In the genomic region with DNA sequence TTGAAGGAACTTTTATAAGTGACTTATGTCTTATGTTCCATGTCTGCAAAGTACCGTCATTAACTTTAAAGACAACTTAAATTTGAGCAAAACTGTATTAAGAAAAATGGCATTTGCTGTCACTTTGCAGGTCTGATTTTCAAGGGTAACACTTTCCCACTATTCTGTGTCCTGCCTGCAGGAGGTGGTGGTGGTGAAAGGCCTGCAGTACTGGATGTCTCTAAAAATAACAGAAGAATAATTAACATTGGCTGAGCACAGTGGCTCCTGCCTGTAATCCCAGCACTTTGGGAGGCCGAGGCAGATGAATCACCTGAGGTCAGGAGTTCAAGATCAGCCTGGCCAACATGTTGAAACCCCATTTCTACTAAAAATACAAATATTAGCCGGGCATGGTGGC, we compare ENCODE assay signal across 13 cellular contexts. TPM values are rescaled to one million over a fixed set of nuclear protein-coding genes. Genes with fewer than 3 reads are reported as not detected.
DNase-seq lines count a peak whose midpoint lies in the region; ATAC-seq, FAIRE-seq and TF ChIP-seq lines count a peak whose summit lies in the region.
"Had no signal": no experiment of that assay in that cellular context is flagged by ENCODE, and none has a peak within 500 bp of the region (broad histone marks: within the 10 kb centered on the region; RNA-seq: fewer than 3 reads in every experiment).

No MANE protein-coding gene starts in this region.

- intact Hi-C loops in HCT116 (cut with micrococcal nuclease) (no loop called here), K562 (cut with micrococcal nuclease) (no loop called here), cardiac septum (cut with DNase I) (no loop called here), thyroid gland (cut with DNase I) (no loop called here)

- no TSS peak for BruUV-seq in HCT116 (replicated peaks; lab: Mats Ljungman, UMichigan)
- no TSS peak for BruUV-seq in K562 (replicated peaks; lab: Mats Ljungman, UMichigan)

- no peaks in the 10 kb centered on the region for H3K9me2 ChIP-seq in HCT116 (ENCODE audit: insufficient read depth)

- RAD21 ChIA-PET in HCT116 (lab: Charles Lee; ENCODE audit: low non-redundant PET in 1 of 2, low total read pairs in 2 of 2, uncharacterized antibody in 2 of 2, unreplicated experiment in 2 of 2), result no interaction called here

- no peaks in the 10 kb centered on the region for H3K36me3 ChIP-seq in HCT116 (ENCODE audit: control insufficient read depth in 1 of 2, insufficient read depth in 2 of 2, low read length in 2 of 2)
- H3K36me3 ChIP-seq in K562 (ENCODE audit: control insufficient read depth, insufficient read depth, low read length), result no peaks in the 10 kb centered on the region
- H3K36me3 ChIP-seq in kidney epithelial cell (ENCODE audit: control insufficient read depth, insufficient read depth, low read length), result no peaks in the 10 kb centered on the region
- no peaks in the 10 kb centered on the region for H3K36me3 ChIP-seq in thyroid gland
- H3K36me3 ChIP-seq: BLaER1 treated with 17β-estradiol and CSF1 and Interleukin-3, amounts not matched to agents 10 nM and 100 nM had no signal

- no peaks in the 10 kb centered on the region; a peak in 1 of 4 replicates for H3K9me3 ChIP-seq in HCT116 (ENCODE audit: control insufficient read depth in 1 of 2, insufficient read depth in 1 of 2, low read depth in 1 of 2, low read length in 2 of 2)
- no peaks in the 10 kb centered on the region; the same call in 1 of the 2 replicates for H3K9me3 ChIP-seq in K562 (replicated peaks; ENCODE audit: control insufficient read depth, insufficient read depth, low read depth, low read length)
- H3K9me3 ChIP-seq in thyroid gland, result no peaks in the 10 kb centered on the region

- H3K4me3 ChIP-seq in HCT116 (replicated peaks in 1 of 2; ENCODE audit: low read depth in 1 of 2, low read length in 2 of 2) (no peak overlapping the region), K562 (no peak overlapping the region), kidney epithelial cell (ENCODE audit: low read depth, low read length) (no peak overlapping the region), thyroid gland (replicated peaks in 1 of 3) (no peak overlapping the region)
- H3K4me3 ChIP-seq: BLaER1 treated with 17β-estradiol and CSF1 and Interleukin-3, amounts not matched to agents 10 nM and 100 nM had no signal

- ATAC-seq in HCT116 (peak; percentile 75), K562 (peak; percentile 57), HG03521 (IDR thresholded peaks at IDR 0.05; ENCODE audit: unreplicated experiment) (no peak)
- ATAC-seq: CD8-positive, alpha-beta T cell had no signal

- no peaks in the 10 kb centered on the region for H3K4me1 ChIP-seq in HCT116 (ENCODE audit: control insufficient read depth in 1 of 2, insufficient read depth in 2 of 2, low read length in 2 of 2)
- H3K4me1 ChIP-seq in K562 (replicated peaks in 1 of 2; ENCODE audit: control insufficient read depth in 2 of 2, insufficient read depth in 2 of 2, low read length in 2 of 2), result no peaks in the 10 kb centered on the region
- no peaks in the 10 kb centered on the region for H3K4me1 ChIP-seq in thyroid gland
- H3K4me1 ChIP-seq: BLaER1 treated with 17β-estradiol and CSF1 and Interleukin-3, amounts not matched to agents 10 nM and 100 nM had no signal

- H3K4me2 ChIP-seq in HCT116 (ENCODE audit: low read length), result no peak overlapping the region
- H3K4me2 ChIP-seq in K562 (ENCODE audit: insufficient read depth, low read length), result no peak overlapping the region
- H3K4me2 ChIP-seq: BLaER1 treated with 17β-estradiol and CSF1 and Interleukin-3, amounts not matched to agents 10 nM and 100 nM had no signal

- TF ChIP-seq CTCF in HCT116 (IDR thresholded peaks at IDR 0.05 in 2 of 3, conservative IDR thresholded peaks at IDR 0.05 in 1 of 3; ENCODE audit: borderline replicate concordance in 1 of 3, insufficient read depth in 1 of 3, low read depth in 2 of 3, low read length in 2 of 3), result peak in 2 of 3 experiments; percentile 19 to 33; a peak in 4 of 6 replicates
- no peak; a peak in 1 of 6 replicates for TF ChIP-seq CTCF in K562 (IDR thresholded peaks at IDR 0.05 in 2 of 3, conservative IDR thresholded peaks at IDR 0.05 in 1 of 3; ENCODE audit: insufficient read depth in 2 of 3, low read depth in 1 of 3, low read length in 3 of 3)
- TF ChIP-seq CTCF in kidney epithelial cell (IDR thresholded peaks at IDR 0.05; ENCODE audit: insufficient read depth, low read length, poor library complexity, severe bottlenecking), result peak; percentile 5
- TF ChIP-seq CTCF in thyroid gland (IDR thresholded peaks at IDR 0.05), result no peak

- H3K9me1 ChIP-seq in K562 (ENCODE audit: control insufficient read depth, insufficient read depth, low read length), result no peaks in the 10 kb centered on the region

- CTCF ChIA-PET in HCT116 (lab: Charles Lee), result no interaction called here
- CTCF ChIA-PET in K562 (lab: Yijun Ruan, JAX; ENCODE audit: low intra/inter-chr PET ratio), result no interaction called here

- DNase-seq in HCT116 (ENCODE audit: low read depth, low spot score) (no peak), K562 (ENCODE audit: extremely low read depth in 1 of 4, low spot score in 3 of 4) (no peak), kidney epithelial cell (ENCODE audit: low read depth) (no peak), NCI-H1694 treated with DMSO at 0.1 percent for 48 hours (lab: John Stamatoyannopoulos, UW) (no peak), cardiac septum (ENCODE audit: low spot score) (no peak), thyroid gland (no peak)
- DNase-seq: Calu3; CD8-positive, alpha-beta T cell; DMS79 treated with DMSO at 0.1 percent for 48 hours; GF-D8 had no signal

- peaks cover 19% of the 10 kb centered on the region; the same call in 1 of the 2 replicates for H3K27me3 ChIP-seq in HCT116 (ENCODE audit: insufficient read depth, low read length)
- H3K27me3 ChIP-seq in K562 (ENCODE audit: control insufficient read depth in 2 of 2, insufficient read depth in 2 of 2, low read length in 2 of 2), result peaks cover 14 to 22% of the 10 kb centered on the region in 2 experiments; a peak in 4 of 5 replicates
- H3K27me3 ChIP-seq in kidney epithelial cell (ENCODE audit: control insufficient read depth, insufficient read depth, low read length), result no peaks in the 10 kb centered on the region
- H3K27me3 ChIP-seq in thyroid gland, result no peaks in the 10 kb centered on the region
- H3K27me3 ChIP-seq: BLaER1 treated with 17β-estradiol and CSF1 and Interleukin-3, amounts not matched to agents 10 nM and 100 nM had no signal

- H3K79me2 ChIP-seq in HCT116 (ENCODE audit: insufficient read depth, low read length), result no peaks in the 10 kb centered on the region
- H3K79me2 ChIP-seq in K562 (ENCODE audit: control insufficient read depth, insufficient read depth, low read length), result no peaks in the 10 kb centered on the region

- TF ChIP-seq RAD21 in HCT116 (IDR thresholded peaks at IDR 0.05; ENCODE audit: low read depth) (no peak), K562 (CRISPR knock-in tag; conservative IDR thresholded peaks at IDR 0.05 in 1 of 2, IDR thresholded peaks at IDR 0.05 in 1 of 2) (no peak)

- in situ Hi-C loops in K562 (cut with MboI), result no loop called here

- H3K9ac ChIP-seq in HCT116 (ENCODE audit: low read length) (no peak overlapping the region), K562 (ENCODE audit: insufficient read depth in 1 of 2, low read depth in 2 of 2, low read length in 2 of 2) (no peak overlapping the region)
- H3K9ac ChIP-seq: BLaER1 treated with 17β-estradiol and CSF1 and Interleukin-3, amounts not matched to agents 10 nM and 100 nM had no signal

- FAIRE-seq in K562 (lab: Jason Lieb, UNC), result no peak

- POLR2A ChIA-PET in HCT116 (lab: Charles Lee) (no interaction called here), K562 (lab: Yijun Ruan, JAX) (no interaction called here)

- H3K27ac ChIP-seq in HCT116 (ENCODE audit: low read depth, low read length) (no peak overlapping the region), K562 (ENCODE audit: extremely low read depth, low read depth, low read length) (no peak overlapping the region), thyroid gland (no peak overlapping the region)
- H3K27ac ChIP-seq: BLaER1 treated with 17β-estradiol and CSF1 and Interleukin-3, amounts not matched to agents 10 nM and 100 nM had no signal

- 0% methylated on average over 3 of the region's 3 CpGs for WGBS in K562 (ENCODE audit: insufficient coverage, low coverage, missing lambda C conversion rate)
- WGBS in thyroid gland, 2 donors, result 79 to 81% methylated on average over 3 of the region's 3 CpGs

- H4K20me1 ChIP-seq in HCT116 (ENCODE audit: insufficient read depth), result no peaks in the 10 kb centered on the region
- no peaks in the 10 kb centered on the region; the same call in 1 of the 2 replicates for H4K20me1 ChIP-seq in K562 (replicated peaks; ENCODE audit: control insufficient read depth, insufficient read depth, low read length)
- H4K20me1 ChIP-seq: BLaER1 treated with 17β-estradiol and CSF1 and Interleukin-3, amounts not matched to agents 10 nM and 100 nM had no signal

- H2AFZ ChIP-seq in HCT116 (ENCODE audit: low read depth, low read length, poor library complexity, severe bottlenecking) (no peak overlapping the region), K562 (ENCODE audit: low read depth, low read length) (no peak overlapping the region)

- TF ChIP-seq POLR2A in HCT116 (IDR thresholded peaks at IDR 0.05; ENCODE audit: borderline replicate concordance, extremely low read depth, insufficient read depth, insufficient read length) (no peak), K562 (conservative IDR thresholded peaks at IDR 0.05) (no peak), thyroid gland (IDR thresholded peaks at IDR 0.05) (no peak)

- TF ChIP-seq EP300 in K562 (IDR thresholded peaks at IDR 0.05; ENCODE audit: low read length), result no peak

RNA-seq across cellular contexts. Expression of gene PTER, which starts 13.2 kb away (rescaled TPM):
- 25.8 TPM for total RNA-seq in HCT116 (2021; ENCODE audit: unreplicated experiment)
- polyA plus RNA-seq in HCT116 (2012), result 7.1 and 11.4 TPM in 2 replicates
- total RNA-seq in K562 (2011; cell fraction: chromatin; rRNA removed; ENCODE audit: low replicate concordance), result 14.6 and 21.7 TPM in 2 replicates
- 8.0 and 12.0 TPM in 2 replicates for total RNA-seq in K562 (2011; cell fraction: nucleolus; rRNA removed)
- 11.3 and 12.1 TPM in 2 replicates for total RNA-seq in K562 (2011; cell fraction: nucleoplasm; rRNA removed)
- 17.9 and 20.2 TPM in 2 replicates for total RNA-seq in K562 (2014; rRNA removed)
- 31.2 and 37.3 TPM in 2 replicates for total RNA-seq in K562 (2014; rRNA removed; fragmentation: Illumina TruSeq; extraction: Trizol)
- total RNA-seq in K562 (2015; rRNA removed; fragmentation: Illumina TruSeq; extraction: Trizol), result 29.4 and 31.9 TPM in 2 replicates
- total RNA-seq in K562 (2021), result 19.5 and 20.1 TPM in 2 replicates
- polyA plus RNA-seq in K562 (2011; rRNA removed), result 23.4 and 27.5 TPM in 2 replicates
- 8.3 and 12.3 TPM in 2 replicates for polyA plus RNA-seq in K562 (2011; cell fraction: cytosol; rRNA removed)
- 8.9 and 12.7 TPM in 2 replicates for polyA plus RNA-seq in K562 (2011; cell fraction: nucleus; rRNA removed)
- polyA plus RNA-seq in K562 (2012), result 16.7 and 22.3 TPM in 2 replicates
- 24.5 and 28.6 TPM in 2 replicates for polyA plus RNA-seq in K562 (2014; fragmentation: Illumina TruSeq; extraction: Trizol)
- 10 to 100 TPM; 32.9 to 42.1 TPM for polyA plus RNA-seq in K562 (2014; fragmentation: Nextera tagmentation; extraction: Ambion mirVana)
- 15.5 and 18.2 TPM in 2 replicates for polyA plus RNA-seq in K562 (2014; rRNA removed)
- polyA minus RNA-seq in K562 (2011; rRNA and poly(A)+ RNA removed), result 42.9 and 43.4 TPM in 2 replicates
- 12.3 and 13.6 TPM in 2 replicates for polyA minus RNA-seq in K562 (2011; cell fraction: cytosol; rRNA and poly(A)+ RNA removed)
- 10.6 and 22.3 TPM in 2 replicates for polyA minus RNA-seq in K562 (2011; cell fraction: nucleus; rRNA and poly(A)+ RNA removed)
- 12.9 and 15.1 TPM in 2 replicates for total RNA-seq in kidney epithelial cell
- total RNA-seq in cardiac septum, result 6.0 TPM
- total RNA-seq in thyroid gland, result 10 to 100 TPM; 21.0 to 31.2 (median 24.4) TPM
- total RNA-seq: A172 had no signal

Comparison
In these comparisons a context has a peak if more than half of its experiments do, and no peak if none do; other contexts are left out.
1. CTCF ChIP-seq: peak in HCT116 (2 of 3) and kidney epithelial cell (single experiment); none in K562 (0 of 3) and thyroid gland (0 of 6).
2. Of the 22 proteins assayed by ChIP-seq in both K562 and HCT116: peak only in K562: none; only in HCT116: CTCF; in both: none; in neither: 21.